18 cellular contexts compared by ENCODE assay signal in the genomic region with DNA sequence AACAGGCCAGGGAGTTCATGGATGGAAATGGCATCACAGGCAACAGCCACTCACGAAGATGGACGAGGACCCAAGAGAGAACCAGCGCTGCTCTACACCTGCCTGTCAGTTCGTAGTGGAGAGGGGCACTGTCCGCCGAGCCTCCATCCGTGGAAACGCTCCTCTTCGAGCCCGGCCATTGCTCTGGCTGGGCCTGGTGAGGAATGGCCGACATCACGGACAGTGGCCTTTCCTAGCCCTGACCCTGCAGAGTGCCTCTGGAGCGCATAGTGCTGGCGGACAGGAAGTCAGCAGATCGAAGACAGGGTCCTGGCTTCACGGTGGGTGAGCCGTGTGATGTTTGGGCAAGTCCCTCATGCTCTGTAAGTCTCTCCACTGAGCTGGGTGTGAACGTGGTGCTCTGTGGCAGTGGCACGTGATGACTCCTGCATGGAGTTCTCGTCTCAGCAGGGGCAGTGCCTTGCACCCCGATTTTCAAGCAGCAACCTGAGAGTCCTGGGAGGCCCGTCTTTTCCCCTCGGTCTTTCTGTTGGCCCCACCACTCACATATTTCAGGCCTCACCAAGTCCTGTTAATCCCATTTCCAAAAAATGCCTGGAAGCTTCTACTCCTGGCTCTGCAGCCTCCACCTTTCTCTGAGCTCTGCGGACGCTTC.
DNase-seq lines count a peak whose midpoint lies in the region; ATAC-seq, FAIRE-seq and TF ChIP-seq lines count a peak whose summit lies in the region.
"Had no signal": no experiment of that assay in that cellular context is flagged by ENCODE, and none has a peak within 500 bp of the region (broad histone marks: within the 10 kb centered on the region; RNA-seq: fewer than 3 reads in every experiment).

No MANE protein-coding gene starts in this region.

- no peaks in the 10 kb centered on the region for H3K9me3 ChIP-seq in right atrium auricular region
- H3K9me3 ChIP-seq in left ventricle myocardium inferior (replicated peaks): no peaks in the 10 kb centered on the region
- H3K9me3 ChIP-seq in ovary: no peaks in the 10 kb centered on the region
- H3K9me3 ChIP-seq: BE2C had no signal

- H3K27me3 ChIP-seq in right atrium auricular region (no peaks in the 10 kb centered on the region), left ventricle myocardium inferior (ENCODE audit: low read depth) (peaks cover 15% of the 10 kb centered on the region), ovary (no peaks in the 10 kb centered on the region)
- H3K27me3 ChIP-seq: BE2C had no signal

- 88 to 95% (median 90%) methylated on average over 24 to 25 of the region's 25 CpGs for WGBS in ovary, 3 donors

- no peak for TF ChIP-seq EP300 in ovary (IDR thresholded peaks at IDR 0.05)

- no peak for TF ChIP-seq POLR2A in ovary (IDR thresholded peaks at IDR 0.05)
- no peak for TF ChIP-seq POLR2A in H54 (IDR thresholded peaks at IDR 0.05; ENCODE audit: low read depth, low read length)

- DNase-seq in right atrium auricular region (ENCODE audit: low spot score): peak; percentile 40
- DNase-seq in left ventricle myocardium inferior: no peak
- DNase-seq in islet precursor cell: peak; percentile 41
- DNase-seq in ovary: peak in 3 of 5 donors; percentile 4 to 22 (median 7)
- no peak for DNase-seq in NCI-H2227 (lab: John Stamatoyannopoulos, UW; ENCODE audit: unreplicated experiment)
- no peak for DNase-seq in H54 (ENCODE audit: insufficient read length, low spot score)
- DNase-seq: ACHN; BE2C; CD8-positive, alpha-beta memory T cell; GOT3; HFFc6; KG1; NCI-H1092 treated with DMSO at 0.1 percent for 48 hours; NCI-H1694; NCI-H446; NCI-H748 treated with DMSO at 0.1 percent for 48 hours; PC-9 had no signal

- H3K27ac ChIP-seq in right atrium auricular region: no peak overlapping the region
- H3K27ac ChIP-seq in left ventricle myocardium inferior (replicated peaks): no peak overlapping the region
- no peak overlapping the region for H3K27ac ChIP-seq in ovary
- H3K27ac ChIP-seq: PC-9 had no signal

- H3K36me3 ChIP-seq in right atrium auricular region: no peaks in the 10 kb centered on the region
- no peaks in the 10 kb centered on the region for H3K36me3 ChIP-seq in left ventricle myocardium inferior
- no peaks in the 10 kb centered on the region for H3K36me3 ChIP-seq in ovary
- H3K36me3 ChIP-seq: BE2C had no signal

- intact Hi-C loops in left ventricle myocardium inferior (cut with micrococcal nuclease) (no loop called here), ovary (cut with DNase I) (loop anchor here in 1 of 4 donors (10.0 kb wide), 1 partner anchor 539 kb away; no protein-coding TSS in a partner anchor)

- H3K4me1 ChIP-seq in right atrium auricular region (peaks cover 0 to 17% of the 10 kb centered on the region in 2 donors), left ventricle myocardium inferior (peaks cover 17% of the 10 kb centered on the region), ovary (ENCODE audit: insufficient read depth) (no peaks in the 10 kb centered on the region)
- H3K4me1 ChIP-seq: BE2C had no signal

- ATAC-seq in HG03095 (IDR thresholded peaks at IDR 0.05; ENCODE audit: unreplicated experiment): no peak

- no peak overlapping the region for H3K4me3 ChIP-seq in right atrium auricular region
- H3K4me3 ChIP-seq in left ventricle myocardium inferior: no peak overlapping the region
- no peak overlapping the region for H3K4me3 ChIP-seq in ovary
- H3K4me3 ChIP-seq: PC-9 had no signal

- no peak for FAIRE-seq in H54 (lab: Jason Lieb, UNC)

- TF ChIP-seq CTCF in right atrium auricular region (IDR thresholded peaks at IDR 0.05): no peak
- TF ChIP-seq CTCF in left ventricle myocardium inferior (IDR thresholded peaks at IDR 0.05; ENCODE audit: borderline replicate concordance): no peak
- TF ChIP-seq CTCF in ovary (IDR thresholded peaks at IDR 0.05): no peak

Comparison
In these comparisons a context has a peak if more than half of its experiments do, and no peak if none do; other contexts are left out.
1. DNase-seq: peak in right atrium auricular region (single experiment), islet precursor cell (single experiment) and ovary (3 of 5); none in left ventricle myocardium inferior (single experiment), NCI-H2227 (single experiment) and H54 (single experiment).